8 cellular contexts compared by ENCODE assay signal in genomic region chr4:167021545-167022155, GRCh38.
A peak's percentile ranks its signal among the peaks of the same experiment; 100 is the strongest.
DNase-seq lines count a peak whose midpoint lies in the region; ATAC-seq and TF ChIP-seq lines count a peak whose summit lies in the region.

No MANE protein-coding gene starts in this region.

- H2BK120ac ChIP-seq in neuronal stem cell (ENCODE audit: low read depth, low read length): no peak overlapping the region

- no peaks in the 10 kb centered on the region for H3K4me1 ChIP-seq in NT2/D1 (ENCODE audit: insufficient read depth, insufficient read length)
- no peaks in the 10 kb centered on the region for H3K4me1 ChIP-seq in neuronal stem cell (ENCODE audit: control insufficient read depth in 2 of 2, insufficient read depth in 1 of 2, low read depth in 1 of 2, low read length in 2 of 2)
- H3K4me1 ChIP-seq in tibial artery: no peaks in the 10 kb centered on the region

- ATAC-seq in GM18511 (IDR thresholded peaks at IDR 0.05; ENCODE audit: unreplicated experiment): peak; percentile 75
- peak; percentile 58 for ATAC-seq in HG03135 (IDR thresholded peaks at IDR 0.05; ENCODE audit: unreplicated experiment)

- no peak overlapping the region for H2BK5ac ChIP-seq in neuronal stem cell (ENCODE audit: low read length)

- TF ChIP-seq CTCF in tibial artery (IDR thresholded peaks at IDR 0.05): peak; percentile 52 to 67

- peak; percentile 81 for DNase-seq in Ammon's horn (ENCODE audit: low spot score)
- DNase-seq in NT2/D1 (ENCODE audit: low read depth, low spot score): peak; percentile 44
- DNase-seq in activated T-cell treated with anti-CD3 and anti-CD28 coated beads for 1 hour (ENCODE audit: low read depth): peak; percentile 47
- peak; percentile 65 for DNase-seq in fibroblast of peridontal ligament (ENCODE audit: extremely low read depth)
- DNase-seq in neuronal stem cell (ENCODE audit: low spot score): peak; percentile 75
- DNase-seq in tibial artery: peak; percentile 66 to 70

- no peak overlapping the region for H3K14ac ChIP-seq in neuronal stem cell (ENCODE audit: low read length)

- H3K18ac ChIP-seq in neuronal stem cell (ENCODE audit: low read length): no peak overlapping the region

- H2AK5ac ChIP-seq in neuronal stem cell (ENCODE audit: low read depth, low read length): no peak overlapping the region

- H4K91ac ChIP-seq in neuronal stem cell (ENCODE audit: low read depth, low read length, poor library complexity): no peak overlapping the region

- H2BK12ac ChIP-seq in neuronal stem cell (ENCODE audit: low read length): no peak overlapping the region

- H3K9me3 ChIP-seq in NT2/D1 (ENCODE audit: insufficient read depth, low read length) (no peaks in the 10 kb centered on the region), neuronal stem cell (replicated peaks in 1 of 2; ENCODE audit: control insufficient read depth in 2 of 2, insufficient read depth in 1 of 2, low read depth in 1 of 2, low read length in 2 of 2) (no peaks in the 10 kb centered on the region), tibial artery (no peaks in the 10 kb centered on the region)

- no peak overlapping the region for H3K4ac ChIP-seq in neuronal stem cell (ENCODE audit: low read length)

- H3K9ac ChIP-seq in NT2/D1 (ENCODE audit: insufficient read length, low read depth): no peak overlapping the region
- no peak overlapping the region for H3K9ac ChIP-seq in neuronal stem cell (ENCODE audit: low read depth, low read length, poor library complexity)

- H3K23ac ChIP-seq in neuronal stem cell (ENCODE audit: low read depth, low read length, poor library complexity): no peak overlapping the region

- H3K36me3 ChIP-seq in NT2/D1 (ENCODE audit: insufficient read depth, insufficient read length, low read length) (no peaks in the 10 kb centered on the region), neuronal stem cell (replicated peaks in 1 of 2; ENCODE audit: control insufficient read depth in 2 of 2, insufficient read depth in 2 of 2, low read length in 2 of 2) (no peaks in the 10 kb centered on the region), tibial artery (no peaks in the 10 kb centered on the region)

- no CpG with 5 or more reads among the region's 11 CpGs for WGBS in neuronal stem cell (ENCODE audit: extremely low coverage in 2 of 2, insufficient read length in 2 of 2, insufficient replicate concordance in 1 of 2), 2 donors

- no peaks in the 10 kb centered on the region for H3K79me1 ChIP-seq in neuronal stem cell (ENCODE audit: low read depth, low read length)

- no peak overlapping the region for H3K4me3 ChIP-seq in NT2/D1 (ENCODE audit: insufficient read length, low read depth)
- H3K4me3 ChIP-seq in neuronal stem cell (ENCODE audit: low read length in 2 of 2): no peak overlapping the region
- no peak overlapping the region for H3K4me3 ChIP-seq in tibial artery

- intact Hi-C loops in tibial artery (cut with DNase I; ENCODE audit: low total_unique reads): loop anchor here (5.0 kb wide), 1 partner anchor 271 kb away; no protein-coding TSS in a partner anchor

- H3K27ac ChIP-seq in neuronal stem cell (replicated peaks; ENCODE audit: low read length) (no peak overlapping the region), tibial artery (no peak overlapping the region)

- H3K27me3 ChIP-seq in NT2/D1 (ENCODE audit: insufficient read depth, insufficient read length): no peaks in the 10 kb centered on the region
- no peaks in the 10 kb centered on the region for H3K27me3 ChIP-seq in neuronal stem cell (ENCODE audit: control insufficient read depth in 3 of 3, insufficient read depth in 3 of 3, low read depth in 1 of 3, low read length in 3 of 3)
- no peaks in the 10 kb centered on the region for H3K27me3 ChIP-seq in tibial artery

- H2AFZ ChIP-seq in neuronal stem cell (ENCODE audit: low read length): no peak overlapping the region

- H4K8ac ChIP-seq in neuronal stem cell (ENCODE audit: low read depth, low read length): no peak overlapping the region

- no peak overlapping the region for H2BK15ac ChIP-seq in neuronal stem cell (ENCODE audit: low read length)

- H3K4me2 ChIP-seq in neuronal stem cell (ENCODE audit: insufficient read depth, low read length, poor library complexity, severe bottlenecking): no peak overlapping the region
